In the genomic region with DNA sequence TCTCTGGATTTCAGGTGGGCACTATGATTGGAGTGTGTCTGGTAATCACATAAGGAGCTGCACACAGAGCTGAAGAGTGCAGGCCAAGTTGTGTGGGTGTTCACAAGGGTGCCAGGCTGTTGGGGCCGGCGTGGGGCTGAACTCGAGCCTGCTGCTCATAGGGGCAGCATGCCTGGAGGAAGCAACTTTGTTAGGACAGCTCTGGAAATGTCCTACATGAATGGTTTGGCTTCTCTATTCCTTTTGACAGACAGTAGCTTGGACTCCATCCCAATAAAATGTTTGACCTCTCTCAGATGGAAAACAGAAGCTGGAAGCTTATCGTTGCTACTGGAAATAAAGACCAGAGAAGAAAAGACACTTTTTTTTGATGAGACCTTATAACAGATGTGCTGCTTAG, we compare ENCODE assay signal across 16 cellular contexts.
A peak's percentile ranks its signal among the peaks of the same experiment; 100 is the strongest.
DNase-seq lines count a peak whose midpoint lies in the region; ATAC-seq and TF ChIP-seq lines count a peak whose summit lies in the region.
"Had no signal": no experiment of that assay in that cellular context is flagged by ENCODE, and none has a peak within 500 bp of the region (broad histone marks: within the 10 kb centered on the region; RNA-seq: fewer than 3 reads in every experiment).

No MANE protein-coding gene starts in this region.

- no peaks in the 10 kb centered on the region for H4K20me1 ChIP-seq in smooth muscle cell (ENCODE audit: low read depth)

- ATAC-seq in heart right ventricle, result peak in 7 of 8 donors; percentile 38 to 78 (median 67)
- no peak for ATAC-seq in HG03460 (IDR thresholded peaks at IDR 0.05; ENCODE audit: unreplicated experiment)
- ATAC-seq: activated CD8-positive, alpha-beta T cell treated with anti-CD3 and anti-CD28 coated beads, Interleukin-2, amount 10 ng/mL, durations not matched to agents 7 days and 5 days had no signal

- intact Hi-C loops in heart right ventricle (cut with DNase I), result no loop called here

- POLR2A ChIA-PET in HEK293 (lab: Yijun Ruan, JAX), result interaction anchor here (1.0 kb wide), 1 partner anchor 81 kb away, joined by 3 read pairs; the partner anchor contains the start of gene EEF1E1

- no peaks in the 10 kb centered on the region for H3K79me2 ChIP-seq in smooth muscle cell (ENCODE audit: low read depth)

- H3K27ac ChIP-seq in HEK293 (ENCODE audit: extremely low read depth, low read depth, low read length) (no peak overlapping the region), SJCRH30 (peak overlapping the region; percentile 86), heart right ventricle (no peak overlapping the region), smooth muscle cell (ENCODE audit: low read depth) (no peak overlapping the region)
- H3K27ac ChIP-seq: epithelial cell of prostate, PC-9 had no signal

- H3K9me3 ChIP-seq in HEK293 (ENCODE audit: control insufficient read depth, insufficient read depth, low read depth, low read length) (no peaks in the 10 kb centered on the region), SJCRH30 (replicated peaks) (no peaks in the 10 kb centered on the region), heart right ventricle (no peaks in the 10 kb centered on the region), smooth muscle cell (replicated peaks; ENCODE audit: low read depth) (no peaks in the 10 kb centered on the region)

- no peaks in the 10 kb centered on the region for H3F3A ChIP-seq in smooth muscle cell (ENCODE audit: low read depth)

- peak overlapping the region; percentile 34 for H2AFZ ChIP-seq in smooth muscle cell (ENCODE audit: low read depth)
- H2AFZ ChIP-seq: PC-9 had no signal

- H3K4me1 ChIP-seq in HEK293 (ENCODE audit: control insufficient read depth, insufficient read depth, low read length) (peaks cover 10% of the 10 kb centered on the region; the same call in 1 of the 2 replicates), SJCRH30 (peaks cover 34% of the 10 kb centered on the region), heart right ventricle (peaks cover 0 to 17% (median 13%) of the 10 kb centered on the region in 9 donors), smooth muscle cell (ENCODE audit: low read depth) (peaks cover 17% of the 10 kb centered on the region)

- no peak overlapping the region for H3K9ac ChIP-seq in smooth muscle cell (ENCODE audit: low read depth)

- TF ChIP-seq CTCF in HEK293 (tag by site-specific recombination; IDR thresholded peaks at IDR 0.05) (no peak), heart right ventricle (IDR thresholded peaks at IDR 0.05) (no peak), smooth muscle cell (IDR thresholded peaks at IDR 0.05; ENCODE audit: borderline replicate concordance, insufficient read depth, poor library complexity, severe bottlenecking) (no peak)

- H3K27me3 ChIP-seq in SJCRH30 (no peaks in the 10 kb centered on the region), heart right ventricle (no peaks in the 10 kb centered on the region), smooth muscle cell (ENCODE audit: low read depth) (no peaks in the 10 kb centered on the region)

- H3K36me3 ChIP-seq in HEK293 (ENCODE audit: control insufficient read depth in 2 of 2, insufficient read depth in 1 of 2, low read length in 2 of 2) (no peaks in the 10 kb centered on the region), SJCRH30 (no peaks in the 10 kb centered on the region), heart right ventricle (no peaks in the 10 kb centered on the region), smooth muscle cell (ENCODE audit: low read depth) (no peaks in the 10 kb centered on the region)

- CTCF ChIA-PET in HEK293 (lab: Yijun Ruan, JAX), result interaction anchor here (0.6 to 2.4 kb wide), 6 partner anchors 10 to 187 kb away, joined by 3 to 9 read pairs (median 4); no protein-coding TSS in a partner anchor

- H3K4me2 ChIP-seq in smooth muscle cell, result no peak overlapping the region
- H3K4me2 ChIP-seq: PC-9 had no signal

- H3K4me3 ChIP-seq in HEK293 (ENCODE audit: low read depth, low read length) (no peak overlapping the region), SJCRH30 (peak overlapping the region; percentile 32), heart right ventricle (no peak overlapping the region), smooth muscle cell (no peak overlapping the region)
- H3K4me3 ChIP-seq: PC-9 had no signal

- peak; percentile 18 to 52 for DNase-seq in SJCRH30
- peak; percentile 3 to 9 for DNase-seq in heart right ventricle
- no peak for DNase-seq in smooth muscle cell (lab: John Stamatoyannopoulos, UW; ENCODE audit: unreplicated experiment)
- no peak for DNase-seq in NCI-H748 (lab: John Stamatoyannopoulos, UW; ENCODE audit: unreplicated experiment)
- DNase-seq in HPDE6-E6E7 (ENCODE audit: extremely low spot score), result no peak
- DNase-seq: activated CD8-positive, alpha-beta T cell treated with anti-CD3 and anti-CD28 coated beads, Interleukin-2, amount 10 ng/mL, durations not matched to agents 7 days and 5 days; MM.1S; naive B cell; NCI-H1930; NCI-H524 treated with DMSO at 0.1 percent for 48 hours; PC-9; stimulated activated CD4-positive, alpha-beta T cell treated with anti-CD3 and anti-CD28 coated beads, Interleukin-15, amount 100 ng/mL, for 24 hours; SW 1271 had no signal

- WGBS in heart right ventricle, 2 donors, result 4 to 10% methylated on average over 4 of the region's 4 CpGs
- 16% methylated on average over 4 of the region's 4 CpGs for WGBS in smooth muscle cell (ENCODE audit: low lambda C conversion rate)

TF ChIP-seq in HEK293, 187 proteins besides CTCF, POLR2A, EP300 and RAD21:
- TF ChIP-seq SP7 (tag by site-specific recombination; IDR thresholded peaks at IDR 0.05) (no peak), ZNF600 (tag by site-specific recombination; IDR thresholded peaks at IDR 0.05) (no peak), ZBTB17 (tag by site-specific recombination; IDR thresholded peaks at IDR 0.05) (peak; percentile 42), OSR2 (tag by site-specific recombination; IDR thresholded peaks at IDR 0.05) (peak; percentile 47; the same call in 1 of the 2 replicates), ZNF658 (tag by site-specific recombination; IDR thresholded peaks at IDR 0.05) (no peak), ZFHX2 (tag by site-specific recombination; conservative IDR thresholded peaks at IDR 0.05) (peak; percentile 39; the same call in 1 of the 2 replicates)

Comparison
In these comparisons a context has a peak if more than half of its experiments do, and no peak if none do; other contexts are left out.
1. DNase-seq: peak in SJCRH30 (2 of 2) and heart right ventricle (2 of 2); none in smooth muscle cell (single experiment), NCI-H748 (single experiment) and HPDE6-E6E7 (single experiment).